In the genomic region with DNA sequence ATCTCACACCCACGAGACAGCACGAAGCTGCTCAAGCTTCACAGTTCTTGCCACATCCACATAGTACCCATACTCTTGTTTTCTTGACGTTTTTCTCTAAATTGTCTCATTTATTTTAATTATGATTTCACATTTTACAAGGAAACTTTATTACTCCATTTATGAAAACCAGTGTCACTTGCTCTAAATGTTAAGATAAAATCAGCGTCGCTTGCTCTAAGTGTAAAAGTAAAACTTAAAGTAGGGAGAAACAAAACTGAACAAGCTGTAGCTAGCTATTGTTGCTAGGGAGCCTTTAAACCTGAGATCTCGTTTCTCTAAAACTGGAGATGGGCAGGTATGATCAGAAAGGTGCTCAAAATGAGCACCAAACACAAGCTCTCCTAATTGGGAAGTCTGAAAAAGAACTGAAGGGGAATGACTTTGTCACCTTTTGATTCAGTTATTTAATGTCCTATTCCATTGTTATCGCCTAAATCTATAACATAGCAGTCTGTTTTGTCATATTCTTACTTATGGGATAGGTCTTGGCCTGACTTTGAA, we compare ENCODE assay signal across 8 cellular contexts. TPM values are rescaled to one million over a fixed set of nuclear protein-coding genes. Genes with fewer than 3 reads are reported as not detected.
A peak's percentile ranks its signal among the peaks of the same experiment; 100 is the strongest.
DNase-seq lines count a peak whose midpoint lies in the region; ATAC-seq, FAIRE-seq and TF ChIP-seq lines count a peak whose summit lies in the region.

No MANE protein-coding gene starts in this region.

- DNase-seq in A549 (ENCODE audit: low read depth in 1 of 2, low spot score in 1 of 2) (no peak), body of pancreas (no peak), mesothelial cell of epicardium (ENCODE audit: low spot score in 2 of 2, unreplicated experiment in 2 of 2) (no peak), left colon (no peak), EL (no peak), SHP77 (lab: John Stamatoyannopoulos, UW) (no peak)

- no peak for TF ChIP-seq CTCF in A549 (IDR thresholded peaks at IDR 0.05)
- no peak for TF ChIP-seq CTCF in HEK293 (tag by site-specific recombination; IDR thresholded peaks at IDR 0.05)
- no peak for TF ChIP-seq CTCF in body of pancreas (IDR thresholded peaks at IDR 0.05)
- no peak for TF ChIP-seq CTCF in mesothelial cell of epicardium (IDR thresholded peaks at IDR 0.05; ENCODE audit: unreplicated experiment)

- POLR2A ChIA-PET in A549 (lab: Yijun Ruan, JAX): interaction anchor here (0.9 to 2.5 kb wide), 4 partner anchors 41 to 368 kb away, joined by 3 to 17 read pairs (median 9); no protein-coding TSS in a partner anchor
- POLR2A ChIA-PET in HEK293 (lab: Yijun Ruan, JAX): interaction anchor here (0.5 to 3.2 kb wide), 6 partner anchors 11 to 449 kb away, joined by 3 to 27 read pairs (median 6); a partner anchor contains a TSS

- H3K27me3 ChIP-seq in body of pancreas: no peaks in the 10 kb centered on the region

- H3K4me1 Mint-ChIP-seq in mesothelial cell of epicardium: peaks cover 54% of the 10 kb centered on the region

- H3K4me1 ChIP-seq in A549 (peaks cover 36% of the 10 kb centered on the region; the same call in 2 of the 3 replicates), HEK293 (ENCODE audit: control insufficient read depth, insufficient read depth, low read length) (0 out of 2 replicates have a peak, but pooled peaks cover 4% of the 10 kb centered on the region), body of pancreas (peaks cover 76% of the 10 kb centered on the region)

- ATAC-seq in A549 (no peak), body of pancreas (no peak), HG02588 (IDR thresholded peaks at IDR 0.05; ENCODE audit: unreplicated experiment) (no peak), left colon (no peak)

- H3K4me3 Mint-ChIP-seq in mesothelial cell of epicardium: peak overlapping the region; percentile 92

- TF ChIP-seq RAD21 in A549 (conservative IDR thresholded peaks at IDR 0.05 in 1 of 2, IDR thresholded peaks at IDR 0.05 in 1 of 2): no peak

- intact Hi-C loops in body of pancreas (cut with DNase I) (no loop called here), left colon (cut with DNase I, micrococcal nuclease) (no loop called here)

- TF ChIP-seq POLR2A in A549 (IDR thresholded peaks at IDR 0.05; ENCODE audit: low read length): no peak
- TF ChIP-seq POLR2A in body of pancreas (IDR thresholded peaks at IDR 0.05): no peak

- peak overlapping the region; percentile 86 for H3K4me3 ChIP-seq in A549
- H3K4me3 ChIP-seq in HEK293 (ENCODE audit: low read depth, low read length): peak overlapping the region; percentile 86
- H3K4me3 ChIP-seq in body of pancreas: peak overlapping the region; percentile 40 to 61

- no peak for FAIRE-seq in A549 (lab: Jason Lieb, UNC)

- H3K9me3 ChIP-seq in A549 (no peaks in the 10 kb centered on the region), HEK293 (ENCODE audit: control insufficient read depth, insufficient read depth, low read depth, low read length) (no peaks in the 10 kb centered on the region), body of pancreas (no peaks in the 10 kb centered on the region)

- H3K36me3 Mint-ChIP-seq in mesothelial cell of epicardium: peaks cover 9% of the 10 kb centered on the region

- peaks cover 6 to 21% of the 10 kb centered on the region in 2 experiments; a peak in 2 of 3 replicates for H3K36me3 ChIP-seq in HEK293 (ENCODE audit: control insufficient read depth in 2 of 2, insufficient read depth in 1 of 2, low read length in 2 of 2)
- H3K36me3 ChIP-seq in body of pancreas (replicated peaks in 1 of 2; ENCODE audit: insufficient read depth in 1 of 2, low read depth in 2 of 2): no peaks in the 10 kb centered on the region

- TF ChIP-seq EP300 in A549 (IDR thresholded peaks at IDR 0.05): no peak

- peak overlapping the region; percentile 89 to 96 for H3K27ac ChIP-seq in A549
- peak overlapping the region; percentile 90 for H3K27ac ChIP-seq in HEK293 (ENCODE audit: extremely low read depth, low read depth, low read length)
- peak overlapping the region; percentile 83 to 93 (median 89) for H3K27ac ChIP-seq in body of pancreas

- no peaks in the 10 kb centered on the region for H3K27me3 Mint-ChIP-seq in mesothelial cell of epicardium (ENCODE audit: low read depth)

- H3K27ac Mint-ChIP-seq in mesothelial cell of epicardium: peak overlapping the region; percentile 95

- H3K9me3 Mint-ChIP-seq in mesothelial cell of epicardium: no peaks in the 10 kb centered on the region

- peak overlapping the region; percentile 94 for H3K4me2 ChIP-seq in A549

- CTCF ChIA-PET in A549 (lab: Yijun Ruan, JAX) (interaction anchor here (0.8 to 1.1 kb wide), 4 partner anchors 35 to 58 kb away, joined by 3 read pairs; no protein-coding TSS in a partner anchor), HEK293 (lab: Yijun Ruan, JAX) (interaction anchor here (1.2 kb wide), 1 partner anchor 57 kb away, joined by 4 read pairs; no protein-coding TSS in a partner anchor)

- WGBS in A549 (ENCODE audit: missing lambda C conversion rate): 12% methylated on average over 7 of the region's 7 CpGs
- 5 to 7% methylated on average over 7 of the region's 7 CpGs for WGBS in body of pancreas, 2 donors

TF ChIP-seq in A549, 52 proteins besides CTCF, POLR2A, EP300 and RAD21 (continues in another document):
- TF ChIP-seq, protein P1, sequence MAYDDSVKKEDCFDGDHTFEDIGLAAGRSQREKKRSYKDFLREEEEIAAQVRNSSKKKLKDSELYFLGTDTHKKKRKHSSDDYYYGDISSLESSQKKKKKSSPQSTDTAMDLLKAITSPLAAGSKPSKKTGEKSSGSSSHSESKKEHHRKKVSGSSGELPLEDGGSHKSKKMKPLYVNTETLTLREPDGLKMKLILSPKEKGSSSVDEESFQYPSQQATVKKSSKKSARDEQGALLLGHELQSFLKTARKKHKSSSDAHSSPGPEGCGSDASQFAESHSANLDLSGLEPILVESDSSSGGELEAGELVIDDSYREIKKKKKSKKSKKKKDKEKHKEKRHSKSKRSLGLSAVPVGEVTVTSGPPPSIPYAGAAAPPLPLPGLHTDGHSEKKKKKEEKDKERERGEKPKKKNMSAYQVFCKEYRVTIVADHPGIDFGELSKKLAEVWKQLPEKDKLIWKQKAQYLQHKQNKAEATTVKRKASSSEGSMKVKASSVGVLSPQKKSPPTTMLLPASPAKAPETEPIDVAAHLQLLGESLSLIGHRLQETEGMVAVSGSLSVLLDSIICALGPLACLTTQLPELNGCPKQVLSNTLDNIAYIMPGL (CRISPR knock-in tag; IDR thresholded peaks at IDR 0.05; ENCODE audit: borderline replicate concordance): no peak
- TF ChIP-seq, protein P2, sequence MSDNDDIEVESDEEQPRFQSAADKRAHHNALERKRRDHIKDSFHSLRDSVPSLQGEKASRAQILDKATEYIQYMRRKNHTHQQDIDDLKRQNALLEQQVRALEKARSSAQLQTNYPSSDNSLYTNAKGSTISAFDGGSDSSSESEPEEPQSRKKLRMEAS (IDR thresholded peaks at IDR 0.05): no peak; the same call in 1 of the 2 replicates
- no peak for TF ChIP-seq MYC (IDR thresholded peaks at IDR 0.05; ENCODE audit: borderline replicate concordance, low read length)
- TF ChIP-seq MAZ (IDR thresholded peaks at IDR 0.05; ENCODE audit: borderline replicate concordance, low read depth, low read length): no peak

TF ChIP-seq in HEK293, 187 proteins besides CTCF, POLR2A, EP300 and RAD21 (continues in another document):
- TF ChIP-seq SCRT2 (tag by site-specific recombination; IDR thresholded peaks at IDR 0.05) (no peak), WT1 (tag by site-specific recombination; IDR thresholded peaks at IDR 0.05) (no peak), ZNF239 (tag by site-specific recombination; IDR thresholded peaks at IDR 0.05) (no peak), ZNF596 (tag by site-specific recombination; IDR thresholded peaks at IDR 0.05) (no peak)

RNA-seq across cellular contexts. Expression of a gene that starts 0.7 kb away (rescaled TPM):
- polyA plus RNA-seq in A549 (2011; rRNA removed): 17.1 and 20.3 TPM in 2 replicates
- 19.0 and 19.7 TPM in 2 replicates for polyA plus RNA-seq in A549 (2012; cell fraction: cytosol; rRNA removed)
- 78.1 and 111 TPM in 2 replicates for polyA plus RNA-seq in A549 (2012; cell fraction: nucleus; rRNA removed)
- 15.0 to 16.8 TPM (median 15.1 TPM) in 3 replicates for polyA plus RNA-seq in A549 (2017; fragmentation: RNase III; extraction: RNeasy Plus Mini Kit Qiagen cat#74134 plus additional on column Dnase treatment)
- polyA minus RNA-seq in A549 (2011; rRNA and poly(A)+ RNA removed): 38.7 and 44.4 TPM in 2 replicates
- 10 to 100 TPM; 10.5 to 34.8 TPM for total RNA-seq in body of pancreas
- total RNA-seq in mesothelial cell of epicardium: 41.9 to 48.0 TPM (median 45.8 TPM) in 3 replicates
- 10 to 100 TPM; 18.8 to 21.6 TPM for total RNA-seq in left colon

RNA-seq across cellular contexts. Expression of a gene that starts 1.0 kb away (rescaled TPM):
- polyA plus RNA-seq in A549 (2011; rRNA removed) (38.2 and 49.7 TPM in 2 replicates), A549 (2017; fragmentation: RNase III; extraction: RNeasy Plus Mini Kit Qiagen cat#74134 plus additional on column Dnase treatment) (26.4 to 32.7 TPM (median 31.4 TPM) in 3 replicates)
- polyA plus RNA-seq in A549 (2012; cell fraction: cytosol; rRNA removed): 12.4 and 13.5 TPM in 2 replicates
- polyA plus RNA-seq in A549 (2012; cell fraction: nucleus; rRNA removed): 12.8 and 17.9 TPM in 2 replicates
- 8.2 and 9.5 TPM in 2 replicates for polyA minus RNA-seq in A549 (2011; rRNA and poly(A)+ RNA removed)
- total RNA-seq in body of pancreas (10 to 100 TPM; 18.7 to 23.1 TPM), mesothelial cell of epicardium (26.6 to 27.1 TPM (median 26.6 TPM) in 3 replicates), left colon (10 to 100 TPM; 21.8 to 23.6 TPM)

RNA-seq across cellular contexts. Expression of a gene that starts 12.3 kb away (rescaled TPM):
- polyA plus RNA-seq in A549 (2011; rRNA removed): 0.62 and 0.82 TPM in 2 replicates
- polyA plus RNA-seq in A549 (2012; cell fraction: cytosol; rRNA removed): 0.53 and 0.56 TPM in 2 replicates
- polyA plus RNA-seq in A549 (2012; cell fraction: nucleus; rRNA removed): 2.4 and 2.8 TPM in 2 replicates
- polyA plus RNA-seq in A549 (2017; fragmentation: RNase III; extraction: RNeasy Plus Mini Kit Qiagen cat#74134 plus additional on column Dnase treatment): 0.81 to 1.4 TPM (median 1.1 TPM) in 3 replicates
- 1.2 and 1.7 TPM in 2 replicates for polyA minus RNA-seq in A549 (2011; rRNA and poly(A)+ RNA removed)
- 1 to 10 TPM in 1 of 2 donors, under 1 TPM in 1; under 0.01 to 1.3 TPM for total RNA-seq in body of pancreas
- 0.74 to 1.1 TPM (median 0.80 TPM) in 3 replicates for total RNA-seq in mesothelial cell of epicardium
- under 1 TPM; 0.56 to 0.58 TPM for total RNA-seq in left colon
